9 cellular contexts compared by ENCODE assay signal in genomic region chr5:132778129-132778528, GRCh38. TPM values are rescaled to one million over a fixed set of nuclear protein-coding genes. Genes with fewer than 3 reads are reported as not detected.
DNase-seq lines count a peak whose midpoint lies in the region; ATAC-seq and TF ChIP-seq lines count a peak whose summit lies in the region.
"Had no signal": no experiment of that assay in that cellular context is flagged by ENCODE, and none has a peak within 500 bp of the region (broad histone marks: within the 10 kb centered on the region; RNA-seq: fewer than 3 reads in every experiment).

No MANE protein-coding gene starts in this region.

- ATAC-seq in IMR-90 (ENCODE audit: low read depth) (no peak), GM19351 (IDR thresholded peaks at IDR 0.05; ENCODE audit: unreplicated experiment) (no peak)

- H3K27ac Mint-ChIP-seq in nephron progenitor cell = no peak overlapping the region

- H3K27me3 ChIP-seq in IMR-90 (ENCODE audit: control insufficient read depth, insufficient read depth, low read length) = no peaks in the 10 kb centered on the region
- H3K27me3 ChIP-seq in effector memory CD4-positive, alpha-beta T cell (replicated peaks; ENCODE audit: control insufficient read depth, insufficient read depth, low read length, poor library complexity, severe bottlenecking) = no peaks in the 10 kb centered on the region

- no peak for TF ChIP-seq RAD21 in IMR-90 (IDR thresholded peaks at IDR 0.05; ENCODE audit: low read length)

- no peaks in the 10 kb centered on the region for H3K9me3 Mint-ChIP-seq in nephron progenitor cell

- H3K4me1 ChIP-seq in IMR-90 (ENCODE audit: control insufficient read depth, insufficient read depth, low read length) = peaks cover 17% of the 10 kb centered on the region
- H3K4me1 ChIP-seq in effector memory CD4-positive, alpha-beta T cell (ENCODE audit: control insufficient read depth, insufficient read depth, low read length, poor library complexity, severe bottlenecking) = peaks cover 11% of the 10 kb centered on the region

- H3K79me1 ChIP-seq in IMR-90 (ENCODE audit: low read depth in 1 of 2, low read length in 2 of 2) = peaks cover 23 to 44% of the 10 kb centered on the region in 2 experiments

- H4K20me1 ChIP-seq in IMR-90 (ENCODE audit: insufficient read depth, low read length) = peaks cover 20% of the 10 kb centered on the region

- peak overlapping the region; percentile 78; the same call in 1 of the 2 replicates for H4K91ac ChIP-seq in IMR-90 (ENCODE audit: insufficient read depth, low read depth, low read length)

- H3K4me2 ChIP-seq in IMR-90 (ENCODE audit: low read depth, low read length) = peak overlapping the region; percentile 79

- no peaks in the 10 kb centered on the region for H3K36me3 ChIP-seq in IMR-90 (ENCODE audit: control insufficient read depth, insufficient read depth, low read length)
- H3K36me3 ChIP-seq in effector memory CD4-positive, alpha-beta T cell (ENCODE audit: control insufficient read depth, insufficient read depth, low read length) = no peaks in the 10 kb centered on the region

- no TSS peak for BruUV-seq in IMR-90 (replicated peaks; lab: Mats Ljungman, UMichigan)

- no peak overlapping the region for H2BK5ac ChIP-seq in IMR-90 (ENCODE audit: low read depth, low read length, poor library complexity, severe bottlenecking)

- peak overlapping the region; percentile 75; the same call in 1 of the 2 replicates for H2AK5ac ChIP-seq in IMR-90 (ENCODE audit: low read depth, low read length)

- no peak overlapping the region for H3K27ac ChIP-seq in IMR-90 (ENCODE audit: insufficient read depth, low read length)
- no peak overlapping the region for H3K27ac ChIP-seq in effector memory CD4-positive, alpha-beta T cell (ENCODE audit: insufficient read depth, low read length, poor library complexity, severe bottlenecking)

- in situ Hi-C loops in IMR-90 (cut with MboI; ENCODE audit: low sequenced_read_pairs) = no loop called here

- H2BK20ac ChIP-seq in IMR-90 (ENCODE audit: low read depth, low read length) = no peak overlapping the region

- peak overlapping the region; percentile 1; the same call in 1 of the 2 replicates for H4K5ac ChIP-seq in IMR-90 (ENCODE audit: low read depth, low read length)

- no peak overlapping the region for H2BK120ac ChIP-seq in IMR-90 (ENCODE audit: low read depth, low read length)

- H3K4me3 ChIP-seq in AG10803 (ENCODE audit: low read length) (peak overlapping the region; percentile 81), IMR-90 (ENCODE audit: insufficient read depth, low read depth, low read length) (no peak overlapping the region)
- peak overlapping the region; percentile 88 for H3K4me3 ChIP-seq in effector memory CD4-positive, alpha-beta T cell (ENCODE audit: insufficient read depth, low read depth, low read length, poor library complexity, severe bottlenecking)

- DNase-seq in AG10803 (ENCODE audit: low read depth) (no peak), IMR-90 (no peak), nephron progenitor cell (no peak), DMS79 (lab: John Stamatoyannopoulos, UW) (no peak), NCI-H748 (lab: John Stamatoyannopoulos, UW; ENCODE audit: unreplicated experiment) (no peak), cerebellar cortex (ENCODE audit: low spot score) (no peak)
- DNase-seq in effector memory CD4-positive, alpha-beta T cell = no peak
- DNase-seq: NCI-H1048 had no signal

- peak overlapping the region; percentile 98 for H2AFZ ChIP-seq in IMR-90 (replicated peaks; ENCODE audit: low read length, poor library complexity)

- peaks cover 55% of the 10 kb centered on the region for H3K27me3 Mint-ChIP-seq in nephron progenitor cell (ENCODE audit: low read depth, poor library complexity)

- intact Hi-C loops in IMR-90 (cut with micrococcal nuclease) = no loop called here

- no peak for TF ChIP-seq POLR2A in IMR-90 (IDR thresholded peaks at IDR 0.05; ENCODE audit: low read depth, low read length)

- H3K4me1 Mint-ChIP-seq in nephron progenitor cell = peaks cover 29% of the 10 kb centered on the region

- H3K14ac ChIP-seq in IMR-90 (replicated peaks; ENCODE audit: low read depth, low read length) = peak overlapping the region; percentile 54

- no peak overlapping the region for H3K9ac ChIP-seq in IMR-90 (ENCODE audit: low read depth, low read length)

- no peaks in the 10 kb centered on the region for H3K9me3 ChIP-seq in IMR-90 (ENCODE audit: control insufficient read depth, insufficient read depth, low read length)
- no peaks in the 10 kb centered on the region for H3K9me3 ChIP-seq in effector memory CD4-positive, alpha-beta T cell (ENCODE audit: control insufficient read depth, low read length)

- H3K36me3 Mint-ChIP-seq in nephron progenitor cell (ENCODE audit: low read depth) = no peaks in the 10 kb centered on the region

- peak overlapping the region; percentile 59 for H2AK9ac ChIP-seq in IMR-90 (replicated peaks; ENCODE audit: low read depth, low read length, poor library complexity)

- 28% methylated on average over 2 of the region's 4 CpGs; no CpG with 5 or more reads in 1 of the 2 experiments for WGBS in IMR-90 (ENCODE audit: extremely low coverage in 2 of 2, insufficient read length in 1 of 2), 2 experiments

- no peak overlapping the region for H3K18ac ChIP-seq in IMR-90 (ENCODE audit: low read depth, low read length)

- dilution Hi-C loops in IMR-90 (cut with HindIII; ENCODE audit: low sequenced_read_pairs, unreplicated experiment) = no loop called here

- peaks cover 25% of the 10 kb centered on the region for H3K9me1 ChIP-seq in IMR-90 (ENCODE audit: insufficient read depth, low read length)

- H3K4me3 Mint-ChIP-seq in nephron progenitor cell = peak overlapping the region; percentile 79

- H3K56ac ChIP-seq in IMR-90 (ENCODE audit: extremely low read depth, insufficient read depth, low read length) = no peak overlapping the region

- TF ChIP-seq CTCF in AG10803 (conservative IDR thresholded peaks at IDR 0.05; ENCODE audit: low read length) (no peak), IMR-90 (conservative IDR thresholded peaks at IDR 0.05; ENCODE audit: low read depth, low read length) (no peak), nephron progenitor cell (IDR thresholded peaks at IDR 0.05) (no peak)

- peak overlapping the region; percentile 90 for H3K23ac ChIP-seq in IMR-90 (ENCODE audit: low read depth, low read length)

- H2BK15ac ChIP-seq in IMR-90 (ENCODE audit: low read depth, low read length) = no peak overlapping the region; the same call in 2 of the 3 replicates

- POLR2A ChIA-PET in IMR-90 (lab: Charles Lee; ENCODE audit: unreplicated experiment) = no interaction called here

- peak overlapping the region; percentile 82 for H3K4ac ChIP-seq in IMR-90 (ENCODE audit: low read depth, low read length)

- CTCF ChIA-PET in IMR-90 (lab: Yijun Ruan, JAX) = interaction anchor here (1.5 kb wide), 1 partner anchor 42 kb away, joined by 3 read pairs; no protein-coding TSS in a partner anchor

- H4K8ac ChIP-seq in IMR-90 (ENCODE audit: low read depth in 2 of 2, low read length in 2 of 2) = peak overlapping the region; percentile 78 to 95; a peak in 3 of 4 replicates

TF ChIP-seq in IMR-90, 13 proteins besides CTCF, POLR2A, EP300 and RAD21 (continues in another document):
- TF ChIP-seq MAZ (IDR thresholded peaks at IDR 0.05; ENCODE audit: borderline replicate concordance, low read depth, low read length) (no peak), BHLHE40 (IDR thresholded peaks at IDR 0.05; ENCODE audit: low read depth, low read length) (no peak), RCOR1 (IDR thresholded peaks at IDR 0.05; ENCODE audit: insufficient replicate concordance, low read length) (no peak), CEBPB (IDR thresholded peaks at IDR 0.05; ENCODE audit: low read depth, low read length) (no peak), MXI1 (IDR thresholded peaks at IDR 0.05; ENCODE audit: borderline replicate concordance, low read depth, low read length) (no peak), FOS (IDR thresholded peaks at IDR 0.05; ENCODE audit: low read depth, low read length) (no peak), RFX5 (IDR thresholded peaks at IDR 0.05; ENCODE audit: low read depth, low read length) (no peak), ELK1 (IDR thresholded peaks at IDR 0.05; ENCODE audit: borderline replicate concordance, low read depth, low read length) (no peak)

RNA-seq across cellular contexts. Expression of gene SEPTIN8, which starts 1.1 kb away (rescaled TPM):
- 60.5 and 67.2 TPM in 2 replicates for total RNA-seq in IMR-90 (2012; rRNA removed)
- 54.7 and 56.2 TPM in 2 replicates for polyA plus RNA-seq in IMR-90 (2012; rRNA removed)
- polyA plus RNA-seq in IMR-90 (2012; cell fraction: cytosol; rRNA removed) = 20.4 and 38.7 TPM in 2 replicates
- 131 and 144 TPM in 2 replicates for polyA plus RNA-seq in IMR-90 (2012; cell fraction: nucleus; rRNA removed; ENCODE audit: low replicate concordance)

RNA-seq across cellular contexts. Expression of gene CCNI2, which starts 30.9 kb away (rescaled TPM):
- total RNA-seq in IMR-90 (2012; rRNA removed) = not detected in 2 replicates
- polyA plus RNA-seq in IMR-90 (2012; rRNA removed) = not detected in 2 replicates
- 0.01 TPM in 1 of 2 replicates, not detected in the other for polyA plus RNA-seq in IMR-90 (2012; cell fraction: cytosol; rRNA removed)
- 0.05 TPM in 1 of 2 replicates, not detected in the other for polyA plus RNA-seq in IMR-90 (2012; cell fraction: nucleus; rRNA removed; ENCODE audit: low replicate concordance)

RNA-seq across cellular contexts. Expression of gene SOWAHA, which starts 35.0 kb away (rescaled TPM):
- under 0.01 TPM in 1 of 2 replicates, not detected in the other for total RNA-seq in IMR-90 (2012; rRNA removed)
- polyA plus RNA-seq in IMR-90 (2012; rRNA removed) = 0.03 TPM in 1 of 2 replicates, not detected in the other
- polyA plus RNA-seq in IMR-90 (2012; cell fraction: cytosol; rRNA removed) = 0.02 and 0.04 TPM in 2 replicates
- 0.01 TPM in 1 of 2 replicates, not detected in the other for polyA plus RNA-seq in IMR-90 (2012; cell fraction: nucleus; rRNA removed; ENCODE audit: low replicate concordance)

RNA-seq across cellular contexts. Expression of gene KIF3A, which starts 40.8 kb away (rescaled TPM):
- total RNA-seq in IMR-90 (2012; rRNA removed) = 4.3 and 9.4 TPM in 2 replicates
- 3.4 and 4.5 TPM in 2 replicates for polyA plus RNA-seq in IMR-90 (2012; rRNA removed)
- polyA plus RNA-seq in IMR-90 (2012; cell fraction: cytosol; rRNA removed) = 0.64 and 1.4 TPM in 2 replicates
- 1.8 and 7.0 TPM in 2 replicates for polyA plus RNA-seq in IMR-90 (2012; cell fraction: nucleus; rRNA removed; ENCODE audit: low replicate concordance)

RNA-seq across cellular contexts. Expression of gene SHROOM1, which starts 52.3 kb away (rescaled TPM):
- total RNA-seq in IMR-90 (2012; rRNA removed) = 1.4 and 2.5 TPM in 2 replicates
- polyA plus RNA-seq in IMR-90 (2012; rRNA removed) = 6.3 and 8.8 TPM in 2 replicates
- 4.1 and 9.0 TPM in 2 replicates for polyA plus RNA-seq in IMR-90 (2012; cell fraction: cytosol; rRNA removed)
- 28.6 and 53.5 TPM in 2 replicates for polyA plus RNA-seq in IMR-90 (2012; cell fraction: nucleus; rRNA removed; ENCODE audit: low replicate concordance)
